ENCODE assay signal across 2 cellular contexts in the genomic region with DNA sequence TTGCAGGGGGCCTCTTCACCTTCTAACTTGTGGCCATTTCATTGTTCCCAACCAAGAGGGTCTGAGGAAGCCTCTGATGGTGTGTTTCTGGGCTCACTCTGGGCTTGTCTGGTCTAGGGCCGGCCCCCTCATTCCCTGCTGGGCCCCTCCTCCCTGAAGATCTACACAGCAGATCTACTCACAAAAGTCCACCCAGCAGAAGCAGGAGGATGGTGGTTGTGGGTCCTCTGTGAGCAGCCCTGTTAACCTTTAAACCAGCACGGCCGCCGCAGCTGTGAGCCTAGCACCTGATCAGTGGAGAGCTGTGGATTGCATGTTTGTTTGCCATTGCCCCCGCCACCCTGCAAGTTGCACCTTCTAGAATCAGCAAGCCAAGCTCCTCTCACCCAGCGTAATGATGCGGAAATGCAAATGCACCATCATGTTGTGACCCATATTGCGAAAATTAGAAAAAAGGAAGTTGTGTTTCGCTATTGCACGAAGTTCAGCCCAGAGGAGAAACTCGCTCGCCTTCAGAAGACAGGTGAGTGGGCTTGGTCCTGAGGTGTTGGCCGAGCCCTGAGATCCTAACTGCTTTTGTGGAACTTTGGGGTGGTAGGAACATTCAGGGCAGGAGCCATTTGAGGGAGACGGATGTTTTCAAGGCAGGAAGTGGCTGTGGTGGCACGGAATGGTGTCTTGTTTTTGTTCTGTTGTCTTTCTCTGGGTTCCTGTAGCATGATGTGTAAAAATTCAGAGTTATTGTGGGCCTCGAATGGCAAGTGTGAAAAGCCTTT.
TF ChIP-seq lines count a peak whose summit lies in the region.

No MANE protein-coding gene starts in this region.

TF ChIP-seq in GM12891, 5 proteins besides CTCF, POLR2A, EP300 and RAD21 (continued from another document):
- TF ChIP-seq POLR2AphosphoS5 (IDR thresholded peaks at IDR 0.05; ENCODE audit: low read depth, low read length): peak; percentile 65
- TF ChIP-seq POU2F2 (IDR thresholded peaks at IDR 0.05; ENCODE audit: low read depth, low read length): peak; percentile 99

TF ChIP-seq in HepG2, 621 proteins besides CTCF, POLR2A, EP300 and RAD21 (continued from another document and continues in another):
- TF ChIP-seq, protein P1, sequence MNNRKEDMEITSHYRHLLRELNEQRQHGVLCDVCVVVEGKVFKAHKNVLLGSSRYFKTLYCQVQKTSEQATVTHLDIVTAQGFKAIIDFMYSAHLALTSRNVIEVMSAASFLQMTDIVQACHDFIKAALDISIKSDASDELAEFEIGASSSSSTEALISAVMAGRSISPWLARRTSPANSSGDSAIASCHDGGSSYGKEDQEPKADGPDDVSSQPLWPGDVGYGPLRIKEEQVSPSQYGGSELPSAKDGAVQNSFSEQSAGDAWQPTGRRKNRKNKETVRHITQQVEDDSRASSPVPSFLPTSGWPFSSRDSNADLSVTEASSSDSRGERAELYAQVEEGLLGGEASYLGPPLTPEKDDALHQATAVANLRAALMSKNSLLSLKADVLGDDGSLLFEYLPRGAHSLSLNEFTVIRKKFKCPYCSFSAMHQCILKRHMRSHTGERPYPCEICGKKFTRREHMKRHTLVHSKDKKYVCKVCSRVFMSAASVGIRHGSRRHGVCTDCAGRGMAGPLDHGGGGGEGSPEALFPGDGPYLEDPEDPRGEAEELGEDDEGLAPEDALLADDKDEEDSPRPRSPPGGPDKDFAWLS (CRISPR knock-in tag; IDR thresholded peaks at IDR 0.05; ENCODE audit: borderline replicate concordance): no peak
- TF ChIP-seq YY1 (IDR thresholded peaks at IDR 0.05; ENCODE audit: insufficient read depth, insufficient replicate concordance, low read depth, low read length) (peak; percentile 13), TARDBP (CRISPR knock-in tag; IDR thresholded peaks at IDR 0.05) (0 out of 2 replicates have a peak, but pooled peaks have one; percentile 27), ZNF44 (CRISPR knock-in tag; IDR thresholded peaks at IDR 0.05) (no peak), SAP130 (CRISPR knock-in tag; IDR thresholded peaks at IDR 0.05; ENCODE audit: low read depth) (peak; percentile 45; the same call in 1 of the 2 replicates), TBX2 (CRISPR knock-in tag; IDR thresholded peaks at IDR 0.05; ENCODE audit: borderline replicate concordance) (peak; percentile 65), GATA4 (IDR thresholded peaks at IDR 0.05; ENCODE audit: borderline replicate concordance, low read depth) (no peak), ZNF674 (CRISPR knock-in tag; IDR thresholded peaks at IDR 0.05; ENCODE audit: low read depth) (no peak), ZNF292 (CRISPR knock-in tag; IDR thresholded peaks at IDR 0.05; ENCODE audit: borderline replicate concordance, low read depth) (peak; percentile 67; the same call in 1 of the 2 replicates), DR1 (CRISPR knock-in tag; IDR thresholded peaks at IDR 0.05) (no peak), ZNF276 (CRISPR knock-in tag; IDR thresholded peaks at IDR 0.05; ENCODE audit: low read depth) (no peak), SALL1 (CRISPR knock-in tag; IDR thresholded peaks at IDR 0.05) (0 out of 2 replicates have a peak, but pooled peaks have one; percentile 38), ZNF646 (CRISPR knock-in tag; IDR thresholded peaks at IDR 0.05) (peak; percentile 76), MIXL1 (CRISPR knock-in tag; IDR thresholded peaks at IDR 0.05) (no peak), MAFG (CRISPR knock-in tag; IDR thresholded peaks at IDR 0.05) (no peak), GATAD2A (CRISPR knock-in tag; IDR thresholded peaks at IDR 0.05) (no peak)
- TF ChIP-seq, protein P2, sequence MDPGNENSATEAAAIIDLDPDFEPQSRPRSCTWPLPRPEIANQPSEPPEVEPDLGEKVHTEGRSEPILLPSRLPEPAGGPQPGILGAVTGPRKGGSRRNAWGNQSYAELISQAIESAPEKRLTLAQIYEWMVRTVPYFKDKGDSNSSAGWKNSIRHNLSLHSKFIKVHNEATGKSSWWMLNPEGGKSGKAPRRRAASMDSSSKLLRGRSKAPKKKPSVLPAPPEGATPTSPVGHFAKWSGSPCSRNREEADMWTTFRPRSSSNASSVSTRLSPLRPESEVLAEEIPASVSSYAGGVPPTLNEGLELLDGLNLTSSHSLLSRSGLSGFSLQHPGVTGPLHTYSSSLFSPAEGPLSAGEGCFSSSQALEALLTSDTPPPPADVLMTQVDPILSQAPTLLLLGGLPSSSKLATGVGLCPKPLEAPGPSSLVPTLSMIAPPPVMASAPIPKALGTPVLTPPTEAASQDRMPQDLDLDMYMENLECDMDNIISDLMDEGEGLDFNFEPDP (CRISPR knock-in tag; conservative IDR thresholded peaks at IDR 0.05): peak; percentile 97; the same call in 1 of the 2 replicates
- TF ChIP-seq, protein P3, sequence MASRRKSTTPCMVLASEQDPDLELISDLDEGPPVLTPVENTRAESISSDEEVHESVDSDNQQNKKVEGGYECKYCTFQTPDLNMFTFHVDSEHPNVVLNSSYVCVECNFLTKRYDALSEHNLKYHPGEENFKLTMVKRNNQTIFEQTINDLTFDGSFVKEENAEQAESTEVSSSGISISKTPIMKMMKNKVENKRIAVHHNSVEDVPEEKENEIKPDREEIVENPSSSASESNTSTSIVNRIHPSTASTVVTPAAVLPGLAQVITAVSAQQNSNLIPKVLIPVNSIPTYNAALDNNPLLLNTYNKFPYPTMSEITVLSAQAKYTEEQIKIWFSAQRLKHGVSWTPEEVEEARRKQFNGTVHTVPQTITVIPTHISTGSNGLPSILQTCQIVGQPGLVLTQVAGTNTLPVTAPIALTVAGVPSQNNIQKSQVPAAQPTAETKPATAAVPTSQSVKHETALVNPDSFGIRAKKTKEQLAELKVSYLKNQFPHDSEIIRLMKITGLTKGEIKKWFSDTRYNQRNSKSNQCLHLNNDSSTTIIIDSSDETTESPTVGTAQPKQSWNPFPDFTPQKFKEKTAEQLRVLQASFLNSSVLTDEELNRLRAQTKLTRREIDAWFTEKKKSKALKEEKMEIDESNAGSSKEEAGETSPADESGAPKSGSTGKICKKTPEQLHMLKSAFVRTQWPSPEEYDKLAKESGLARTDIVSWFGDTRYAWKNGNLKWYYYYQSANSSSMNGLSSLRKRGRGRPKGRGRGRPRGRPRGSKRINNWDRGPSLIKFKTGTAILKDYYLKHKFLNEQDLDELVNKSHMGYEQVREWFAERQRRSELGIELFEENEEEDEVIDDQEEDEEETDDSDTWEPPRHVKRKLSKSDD (CRISPR knock-in tag; IDR thresholded peaks at IDR 0.05; ENCODE audit: low read depth): no peak
- TF ChIP-seq, protein P4, sequence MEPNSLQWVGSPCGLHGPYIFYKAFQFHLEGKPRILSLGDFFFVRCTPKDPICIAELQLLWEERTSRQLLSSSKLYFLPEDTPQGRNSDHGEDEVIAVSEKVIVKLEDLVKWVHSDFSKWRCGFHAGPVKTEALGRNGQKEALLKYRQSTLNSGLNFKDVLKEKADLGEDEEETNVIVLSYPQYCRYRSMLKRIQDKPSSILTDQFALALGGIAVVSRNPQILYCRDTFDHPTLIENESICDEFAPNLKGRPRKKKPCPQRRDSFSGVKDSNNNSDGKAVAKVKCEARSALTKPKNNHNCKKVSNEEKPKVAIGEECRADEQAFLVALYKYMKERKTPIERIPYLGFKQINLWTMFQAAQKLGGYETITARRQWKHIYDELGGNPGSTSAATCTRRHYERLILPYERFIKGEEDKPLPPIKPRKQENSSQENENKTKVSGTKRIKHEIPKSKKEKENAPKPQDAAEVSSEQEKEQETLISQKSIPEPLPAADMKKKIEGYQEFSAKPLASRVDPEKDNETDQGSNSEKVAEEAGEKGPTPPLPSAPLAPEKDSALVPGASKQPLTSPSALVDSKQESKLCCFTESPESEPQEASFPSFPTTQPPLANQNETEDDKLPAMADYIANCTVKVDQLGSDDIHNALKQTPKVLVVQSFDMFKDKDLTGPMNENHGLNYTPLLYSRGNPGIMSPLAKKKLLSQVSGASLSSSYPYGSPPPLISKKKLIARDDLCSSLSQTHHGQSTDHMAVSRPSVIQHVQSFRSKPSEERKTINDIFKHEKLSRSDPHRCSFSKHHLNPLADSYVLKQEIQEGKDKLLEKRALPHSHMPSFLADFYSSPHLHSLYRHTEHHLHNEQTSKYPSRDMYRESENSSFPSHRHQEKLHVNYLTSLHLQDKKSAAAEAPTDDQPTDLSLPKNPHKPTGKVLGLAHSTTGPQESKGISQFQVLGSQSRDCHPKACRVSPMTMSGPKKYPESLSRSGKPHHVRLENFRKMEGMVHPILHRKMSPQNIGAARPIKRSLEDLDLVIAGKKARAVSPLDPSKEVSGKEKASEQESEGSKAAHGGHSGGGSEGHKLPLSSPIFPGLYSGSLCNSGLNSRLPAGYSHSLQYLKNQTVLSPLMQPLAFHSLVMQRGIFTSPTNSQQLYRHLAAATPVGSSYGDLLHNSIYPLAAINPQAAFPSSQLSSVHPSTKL (CRISPR knock-in tag; IDR thresholded peaks at IDR 0.05): 0 out of 2 replicates have a peak, but pooled peaks have one; percentile 6
- TF ChIP-seq, protein P5, sequence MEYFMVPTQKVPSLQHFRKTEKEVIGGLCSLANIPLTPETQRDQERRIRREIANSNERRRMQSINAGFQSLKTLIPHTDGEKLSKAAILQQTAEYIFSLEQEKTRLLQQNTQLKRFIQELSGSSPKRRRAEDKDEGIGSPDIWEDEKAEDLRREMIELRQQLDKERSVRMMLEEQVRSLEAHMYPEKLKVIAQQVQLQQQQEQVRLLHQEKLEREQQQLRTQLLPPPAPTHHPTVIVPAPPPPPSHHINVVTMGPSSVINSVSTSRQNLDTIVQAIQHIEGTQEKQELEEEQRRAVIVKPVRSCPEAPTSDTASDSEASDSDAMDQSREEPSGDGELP (IDR thresholded peaks at IDR 0.05; ENCODE audit: borderline replicate concordance, low read depth): peak; percentile 72; the same call in 1 of the 2 replicates
